ENCODE assay signal across 20 cellular contexts in the genomic region with DNA sequence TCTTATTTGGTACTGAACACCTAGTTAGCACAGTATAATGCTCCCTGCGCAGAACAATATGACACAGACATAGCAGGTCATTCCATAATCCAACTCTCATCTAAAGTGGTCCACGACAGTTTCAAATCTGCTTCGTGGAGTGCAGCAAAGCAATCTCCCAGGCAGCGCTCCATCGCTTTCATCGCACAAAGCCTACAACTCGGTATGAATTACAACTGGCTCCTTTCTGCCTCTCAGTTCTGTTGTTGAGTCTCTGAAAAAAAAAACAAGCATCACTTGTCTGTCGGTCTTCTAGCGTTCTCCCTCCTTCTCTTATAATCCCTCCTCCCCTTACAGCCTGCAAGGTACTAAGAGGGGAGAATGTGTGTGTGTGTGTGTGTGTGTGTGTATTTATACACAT.
"Had no signal": no experiment of that assay in that cellular context is flagged by ENCODE, and none has a peak within 500 bp of the region (broad histone marks: within the 10 kb centered on the region; RNA-seq: fewer than 3 reads in every experiment).

No MANE protein-coding gene starts in this region.

- H3K27ac Mint-ChIP-seq: activated B cell treated with CpG ODN at 0.5 μM for 24 hours; activated CD4-positive, alpha-beta T cell treated with anti-CD3 and anti-CD28 coated beads for 36 hours; activated naive CD8-positive, alpha-beta T cell treated with anti-CD3 and anti-CD28 coated beads for 36 hours; immature natural killer cell; nephron; T-helper 1 cell treated with Interleukin-12 subunit alpha and Interleukin-12 subunit beta and Interleukin-4 antibody, amounts not matched to agents 30 μg/mL and 1 μg/mL, for 36 hours had no signal

- H3K4me1 Mint-ChIP-seq: activated B cell treated with CpG ODN at 0.5 μM for 24 hours; activated CD4-positive, alpha-beta T cell treated with anti-CD3 and anti-CD28 coated beads for 36 hours; activated naive CD8-positive, alpha-beta T cell treated with anti-CD3 and anti-CD28 coated beads for 36 hours; immature natural killer cell had no signal

- H3K9me3 Mint-ChIP-seq: activated B cell treated with CpG ODN at 0.5 μM for 24 hours; activated naive CD8-positive, alpha-beta T cell treated with anti-CD3 and anti-CD28 coated beads for 36 hours; nephron; T-helper 1 cell treated with Interleukin-12 subunit alpha and Interleukin-12 subunit beta and Interleukin-4 antibody, amounts not matched to agents 30 μg/mL and 1 μg/mL, for 36 hours had no signal

- ATAC-seq: activated CD4-positive, alpha-beta T cell treated with anti-CD3 and anti-CD28 coated beads for 36 hours; left ventricle myocardium superior had no signal

- H3K36me3 Mint-ChIP-seq: activated naive CD8-positive, alpha-beta T cell treated with anti-CD3 and anti-CD28 coated beads for 36 hours had no signal

- DNase-seq: activated B cell treated with CpG ODN at 0.5 μM for 24 hours; activated CD4-positive, alpha-beta T cell treated with anti-CD3 and anti-CD28 coated beads for 36 hours; activated CD4-positive, alpha-beta T cell treated with anti-CD3 and anti-CD28 coated beads, Interleukin-2, amount 50 U/mL, for 4 hours; activated CD8-positive, alpha-beta memory T cell treated with anti-CD3 and anti-CD28 coated beads, Interleukin-2, amount 50 U/mL, for 48 hours; activated naive CD4-positive, alpha-beta T cell treated with Interleukin-2 at 50 U/mL for 16 hours; activated naive CD8-positive, alpha-beta T cell treated with anti-CD3 and anti-CD28 coated beads for 36 hours; activated T-cell treated with anti-CD3 and anti-CD28 coated beads, Interleukin-2, amount 50 U/mL, for 48 hours; cortex of kidney; erythroblast; foreskin fibroblast; immature natural killer cell; kidney glomerular epithelial cell; left ventricle myocardium superior; sigmoid colon; stimulated activated CD4-positive, alpha-beta T cell treated with anti-CD3 and anti-CD28 coated beads, Interleukin-15, amount 100 ng/mL, for 24 hours; stimulated activated naive CD4-positive, alpha-beta T cell treated with Interleukin-2 at 50 U/mL for 16 hours; T1000 had no signal

- H3K27ac ChIP-seq: sigmoid colon had no signal

- H3K27me3 ChIP-seq: sigmoid colon, tibial nerve had no signal

- H3K27me3 Mint-ChIP-seq: activated B cell treated with CpG ODN at 0.5 μM for 24 hours; activated CD4-positive, alpha-beta T cell treated with anti-CD3 and anti-CD28 coated beads for 36 hours; activated naive CD8-positive, alpha-beta T cell treated with anti-CD3 and anti-CD28 coated beads for 36 hours had no signal

- H3K4me3 Mint-ChIP-seq: activated B cell treated with CpG ODN at 0.5 μM for 24 hours; activated CD4-positive, alpha-beta T cell treated with anti-CD3 and anti-CD28 coated beads for 36 hours; activated naive CD8-positive, alpha-beta T cell treated with anti-CD3 and anti-CD28 coated beads for 36 hours; immature natural killer cell; nephron; T-helper 1 cell treated with Interleukin-12 subunit alpha and Interleukin-12 subunit beta and Interleukin-4 antibody, amounts not matched to agents 30 μg/mL and 1 μg/mL, for 36 hours had no signal
